ENCODE assay signal across 1 cellular context in the genomic region with DNA sequence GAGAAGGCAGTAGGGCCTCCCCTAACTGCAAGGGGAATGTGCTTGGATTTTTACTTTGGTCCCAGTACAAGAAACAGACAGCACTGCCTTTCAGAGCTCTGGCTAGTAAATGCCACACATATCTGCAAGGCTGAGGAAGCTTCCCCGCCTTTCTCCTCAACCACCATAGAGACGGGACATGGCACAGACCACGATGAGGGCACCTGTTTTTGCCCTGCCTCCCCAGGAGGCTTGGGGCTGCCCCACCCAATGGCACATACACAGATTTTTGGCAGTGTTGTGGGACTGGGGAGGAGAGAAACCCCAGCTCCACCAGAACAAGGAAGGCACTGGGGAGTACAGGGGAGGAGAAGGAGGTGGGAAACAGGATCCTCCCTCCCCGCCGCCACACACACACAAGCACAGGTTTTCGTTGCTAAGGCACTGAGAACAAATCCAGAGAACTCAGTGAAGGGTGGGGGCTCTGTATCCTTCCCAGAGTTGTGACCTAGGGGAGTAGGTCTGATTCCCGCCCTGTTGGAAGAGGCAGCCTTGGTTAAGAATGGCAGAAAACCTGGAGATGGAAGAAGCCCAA.
TF ChIP-seq lines count a peak whose summit lies in the region.

No MANE protein-coding gene starts in this region.

TF ChIP-seq in H1, 55 proteins besides CTCF, POLR2A, EP300 and RAD21:
- no peak for TF ChIP-seq SIN3A (conservative IDR thresholded peaks at IDR 0.05 in 1 of 2, IDR thresholded peaks at IDR 0.05 in 1 of 2; ENCODE audit: low read depth in 1 of 2, low read length in 2 of 2)
- TF ChIP-seq BACH1 (IDR thresholded peaks at IDR 0.05; ENCODE audit: low read length): no peak
- TF ChIP-seq CEBPB (IDR thresholded peaks at IDR 0.05; ENCODE audit: low read depth, low read length): no peak
- TF ChIP-seq, protein P1, sequence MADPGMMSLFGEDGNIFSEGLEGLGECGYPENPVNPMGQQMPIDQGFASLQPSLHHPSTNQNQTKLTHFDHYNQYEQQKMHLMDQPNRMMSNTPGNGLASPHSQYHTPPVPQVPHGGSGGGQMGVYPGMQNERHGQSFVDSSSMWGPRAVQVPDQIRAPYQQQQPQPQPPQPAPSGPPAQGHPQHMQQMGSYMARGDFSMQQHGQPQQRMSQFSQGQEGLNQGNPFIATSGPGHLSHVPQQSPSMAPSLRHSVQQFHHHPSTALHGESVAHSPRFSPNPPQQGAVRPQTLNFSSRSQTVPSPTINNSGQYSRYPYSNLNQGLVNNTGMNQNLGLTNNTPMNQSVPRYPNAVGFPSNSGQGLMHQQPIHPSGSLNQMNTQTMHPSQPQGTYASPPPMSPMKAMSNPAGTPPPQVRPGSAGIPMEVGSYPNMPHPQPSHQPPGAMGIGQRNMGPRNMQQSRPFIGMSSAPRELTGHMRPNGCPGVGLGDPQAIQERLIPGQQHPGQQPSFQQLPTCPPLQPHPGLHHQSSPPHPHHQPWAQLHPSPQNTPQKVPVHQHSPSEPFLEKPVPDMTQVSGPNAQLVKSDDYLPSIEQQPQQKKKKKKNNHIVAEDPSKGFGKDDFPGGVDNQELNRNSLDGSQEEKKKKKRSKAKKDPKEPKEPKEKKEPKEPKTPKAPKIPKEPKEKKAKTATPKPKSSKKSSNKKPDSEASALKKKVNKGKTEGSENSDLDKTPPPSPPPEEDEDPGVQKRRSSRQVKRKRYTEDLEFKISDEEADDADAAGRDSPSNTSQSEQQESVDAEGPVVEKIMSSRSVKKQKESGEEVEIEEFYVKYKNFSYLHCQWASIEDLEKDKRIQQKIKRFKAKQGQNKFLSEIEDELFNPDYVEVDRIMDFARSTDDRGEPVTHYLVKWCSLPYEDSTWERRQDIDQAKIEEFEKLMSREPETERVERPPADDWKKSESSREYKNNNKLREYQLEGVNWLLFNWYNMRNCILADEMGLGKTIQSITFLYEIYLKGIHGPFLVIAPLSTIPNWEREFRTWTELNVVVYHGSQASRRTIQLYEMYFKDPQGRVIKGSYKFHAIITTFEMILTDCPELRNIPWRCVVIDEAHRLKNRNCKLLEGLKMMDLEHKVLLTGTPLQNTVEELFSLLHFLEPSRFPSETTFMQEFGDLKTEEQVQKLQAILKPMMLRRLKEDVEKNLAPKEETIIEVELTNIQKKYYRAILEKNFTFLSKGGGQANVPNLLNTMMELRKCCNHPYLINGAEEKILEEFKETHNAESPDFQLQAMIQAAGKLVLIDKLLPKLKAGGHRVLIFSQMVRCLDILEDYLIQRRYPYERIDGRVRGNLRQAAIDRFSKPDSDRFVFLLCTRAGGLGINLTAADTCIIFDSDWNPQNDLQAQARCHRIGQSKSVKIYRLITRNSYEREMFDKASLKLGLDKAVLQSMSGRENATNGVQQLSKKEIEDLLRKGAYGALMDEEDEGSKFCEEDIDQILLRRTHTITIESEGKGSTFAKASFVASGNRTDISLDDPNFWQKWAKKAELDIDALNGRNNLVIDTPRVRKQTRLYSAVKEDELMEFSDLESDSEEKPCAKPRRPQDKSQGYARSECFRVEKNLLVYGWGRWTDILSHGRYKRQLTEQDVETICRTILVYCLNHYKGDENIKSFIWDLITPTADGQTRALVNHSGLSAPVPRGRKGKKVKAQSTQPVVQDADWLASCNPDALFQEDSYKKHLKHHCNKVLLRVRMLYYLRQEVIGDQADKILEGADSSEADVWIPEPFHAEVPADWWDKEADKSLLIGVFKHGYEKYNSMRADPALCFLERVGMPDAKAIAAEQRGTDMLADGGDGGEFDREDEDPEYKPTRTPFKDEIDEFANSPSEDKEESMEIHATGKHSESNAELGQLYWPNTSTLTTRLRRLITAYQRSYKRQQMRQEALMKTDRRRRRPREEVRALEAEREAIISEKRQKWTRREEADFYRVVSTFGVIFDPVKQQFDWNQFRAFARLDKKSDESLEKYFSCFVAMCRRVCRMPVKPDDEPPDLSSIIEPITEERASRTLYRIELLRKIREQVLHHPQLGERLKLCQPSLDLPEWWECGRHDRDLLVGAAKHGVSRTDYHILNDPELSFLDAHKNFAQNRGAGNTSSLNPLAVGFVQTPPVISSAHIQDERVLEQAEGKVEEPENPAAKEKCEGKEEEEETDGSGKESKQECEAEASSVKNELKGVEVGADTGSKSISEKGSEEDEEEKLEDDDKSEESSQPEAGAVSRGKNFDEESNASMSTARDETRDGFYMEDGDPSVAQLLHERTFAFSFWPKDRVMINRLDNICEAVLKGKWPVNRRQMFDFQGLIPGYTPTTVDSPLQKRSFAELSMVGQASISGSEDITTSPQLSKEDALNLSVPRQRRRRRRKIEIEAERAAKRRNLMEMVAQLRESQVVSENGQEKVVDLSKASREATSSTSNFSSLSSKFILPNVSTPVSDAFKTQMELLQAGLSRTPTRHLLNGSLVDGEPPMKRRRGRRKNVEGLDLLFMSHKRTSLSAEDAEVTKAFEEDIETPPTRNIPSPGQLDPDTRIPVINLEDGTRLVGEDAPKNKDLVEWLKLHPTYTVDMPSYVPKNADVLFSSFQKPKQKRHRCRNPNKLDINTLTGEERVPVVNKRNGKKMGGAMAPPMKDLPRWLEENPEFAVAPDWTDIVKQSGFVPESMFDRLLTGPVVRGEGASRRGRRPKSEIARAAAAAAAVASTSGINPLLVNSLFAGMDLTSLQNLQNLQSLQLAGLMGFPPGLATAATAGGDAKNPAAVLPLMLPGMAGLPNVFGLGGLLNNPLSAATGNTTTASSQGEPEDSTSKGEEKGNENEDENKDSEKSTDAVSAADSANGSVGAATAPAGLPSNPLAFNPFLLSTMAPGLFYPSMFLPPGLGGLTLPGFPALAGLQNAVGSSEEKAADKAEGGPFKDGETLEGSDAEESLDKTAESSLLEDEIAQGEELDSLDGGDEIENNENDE (IDR thresholded peaks at IDR 0.05; ENCODE audit: insufficient replicate concordance, low read length): no peak
- no peak for TF ChIP-seq SRF (IDR thresholded peaks at IDR 0.05; ENCODE audit: low read depth, low read length)
- TF ChIP-seq GTF2F1 (IDR thresholded peaks at IDR 0.05; ENCODE audit: borderline replicate concordance, low read depth, low read length): no peak
- no peak for TF ChIP-seq HDAC6 (IDR thresholded peaks at IDR 0.05; ENCODE audit: low read depth, low read length)
- no peak for TF ChIP-seq TBP (IDR thresholded peaks at IDR 0.05; ENCODE audit: low read depth, low read length)
- TF ChIP-seq, protein P2, sequence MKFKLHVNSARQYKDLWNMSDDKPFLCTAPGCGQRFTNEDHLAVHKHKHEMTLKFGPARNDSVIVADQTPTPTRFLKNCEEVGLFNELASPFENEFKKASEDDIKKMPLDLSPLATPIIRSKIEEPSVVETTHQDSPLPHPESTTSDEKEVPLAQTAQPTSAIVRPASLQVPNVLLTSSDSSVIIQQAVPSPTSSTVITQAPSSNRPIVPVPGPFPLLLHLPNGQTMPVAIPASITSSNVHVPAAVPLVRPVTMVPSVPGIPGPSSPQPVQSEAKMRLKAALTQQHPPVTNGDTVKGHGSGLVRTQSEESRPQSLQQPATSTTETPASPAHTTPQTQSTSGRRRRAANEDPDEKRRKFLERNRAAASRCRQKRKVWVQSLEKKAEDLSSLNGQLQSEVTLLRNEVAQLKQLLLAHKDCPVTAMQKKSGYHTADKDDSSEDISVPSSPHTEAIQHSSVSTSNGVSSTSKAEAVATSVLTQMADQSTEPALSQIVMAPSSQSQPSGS (IDR thresholded peaks at IDR 0.05; ENCODE audit: low read length): no peak
- no peak for TF ChIP-seq RNF2 (IDR thresholded peaks at IDR 0.05; ENCODE audit: borderline replicate concordance, low read depth, low read length, missing control alignments, poor library complexity, severe bottlenecking)
- TF ChIP-seq HDAC2 (IDR thresholded peaks at IDR 0.05; ENCODE audit: borderline replicate concordance in 1 of 2, low read depth in 2 of 2, low read length in 2 of 2): no peak
- TF ChIP-seq, protein P3, sequence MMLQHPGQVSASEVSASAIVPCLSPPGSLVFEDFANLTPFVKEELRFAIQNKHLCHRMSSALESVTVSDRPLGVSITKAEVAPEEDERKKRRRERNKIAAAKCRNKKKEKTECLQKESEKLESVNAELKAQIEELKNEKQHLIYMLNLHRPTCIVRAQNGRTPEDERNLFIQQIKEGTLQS (IDR thresholded peaks at IDR 0.05; ENCODE audit: insufficient read depth, low read depth, low read length): no peak
- TF ChIP-seq TCF12 (IDR thresholded peaks at IDR 0.05; ENCODE audit: low read depth, low read length): no peak
